8 cellular contexts compared by ENCODE assay signal in genomic region chr4:8158710-8159521, GRCh38. TPM values are rescaled to one million over a fixed set of nuclear protein-coding genes. Genes with fewer than 3 reads are reported as not detected.
DNase-seq lines count a peak whose midpoint lies in the region; ATAC-seq and TF ChIP-seq lines count a peak whose summit lies in the region.

ABLIM2 (minus strand) TSS chr4:8158813; CDS start chr4:8158689, 124 bp downstream.

- no peaks in the 10 kb centered on the region for H3K9me3 Mint-ChIP-seq in activated naive CD4-positive, alpha-beta T cell treated with anti-CD3 and anti-CD28 coated beads, Interleukin-2, amount 50 U/mL, for 24 hours

- TF ChIP-seq POLR2A in NB4 (IDR thresholded peaks at IDR 0.05; ENCODE audit: extremely low read depth, insufficient read length), result no peak

- no peaks in the 10 kb centered on the region for H3K27me3 ChIP-seq in GM06990 (replicated peaks; ENCODE audit: control insufficient read depth, insufficient read depth, low read length)

- DNase-seq in GM06990 (ENCODE audit: extremely low read depth, insufficient read length), result peak; percentile 100
- DNase-seq in NB4 (ENCODE audit: low read depth), result peak; percentile 99
- DNase-seq in SK-N-DZ (ENCODE audit: low spot score), result peak; percentile 95
- DNase-seq in glomerular visceral epithelial cell (ENCODE audit: extremely low spot score), result peak; percentile 98
- peak; percentile 98 for DNase-seq in occipital lobe (lab: John Stamatoyannopoulos, UW)

- no peaks in the 10 kb centered on the region for H3K36me3 ChIP-seq in GM06990 (ENCODE audit: control insufficient read depth, insufficient read depth, low read length)

- H3K4me1 Mint-ChIP-seq in activated naive CD4-positive, alpha-beta T cell treated with anti-CD3 and anti-CD28 coated beads, Interleukin-2, amount 50 U/mL, for 24 hours, result peaks cover 19% of the 10 kb centered on the region

- peak within 1 kb of the TSS; percentile 96 for H3K27ac Mint-ChIP-seq in activated naive CD4-positive, alpha-beta T cell treated with anti-CD3 and anti-CD28 coated beads, Interleukin-2, amount 50 U/mL, for 24 hours

- no peaks in the 10 kb centered on the region for H3K36me3 Mint-ChIP-seq in activated naive CD4-positive, alpha-beta T cell treated with anti-CD3 and anti-CD28 coated beads, Interleukin-2, amount 50 U/mL, for 24 hours

- H3K27me3 Mint-ChIP-seq in activated naive CD4-positive, alpha-beta T cell treated with anti-CD3 and anti-CD28 coated beads, Interleukin-2, amount 50 U/mL, for 24 hours, result peaks cover 3% of the 10 kb centered on the region

- peak; percentile 95 for ATAC-seq in HG02571 (IDR thresholded peaks at IDR 0.05; ENCODE audit: unreplicated experiment)

- H3K27ac ChIP-seq in temporal lobe (ENCODE audit: low read depth, low read length), result peak within 1 kb of the TSS; percentile 78

- peak within 1 kb of the TSS; percentile 100 for H3K4me3 Mint-ChIP-seq in activated naive CD4-positive, alpha-beta T cell treated with anti-CD3 and anti-CD28 coated beads, Interleukin-2, amount 50 U/mL, for 24 hours

- no peak for TF ChIP-seq CTCF in GM06990 (IDR thresholded peaks at IDR 0.05; ENCODE audit: insufficient read depth, low read length, poor library complexity, severe bottlenecking)
- TF ChIP-seq CTCF in NB4 (IDR thresholded peaks at IDR 0.05; ENCODE audit: low read depth, low read length), result no peak

- H3K4me3 ChIP-seq in GM06990 (replicated peaks; ENCODE audit: low read depth, low read length) (peak within 1 kb of the TSS; percentile 79), NB4 (ENCODE audit: low read depth, low read length) (peak within 1 kb of the TSS; percentile 49)

RNA-seq across cellular contexts. Expression of gene ABLIM2, which starts in this region (rescaled TPM):
- 0.16 and 0.37 TPM in 2 replicates for polyA plus RNA-seq in SK-N-DZ (2014; cell fraction: cytosol; rRNA removed)
- polyA plus RNA-seq in SK-N-DZ (2014; cell fraction: nucleus; rRNA removed), result 0.08 TPM in 1 of 2 replicates, not detected in the other
- total RNA-seq in occipital lobe (18.4 TPM), temporal lobe (11.6 TPM)

Comparison
In these comparisons a context has a peak if more than half of its experiments do, and no peak if none do; other contexts are left out.
1. Peak in every context shown above with its lines: DNase-seq, ATAC-seq, H3K4me3 ChIP-seq and H3K27ac ChIP-seq.